ENCODE assay signal across 13 cellular contexts in genomic region chr7:38229386-38229785, GRCh38. TPM values are rescaled to one million over a fixed set of nuclear protein-coding genes. Genes with fewer than 3 reads are reported as not detected.
DNase-seq lines count a peak whose midpoint lies in the region; ATAC-seq and TF ChIP-seq lines count a peak whose summit lies in the region.
"Had no signal": no experiment of that assay in that cellular context is flagged by ENCODE, and none has a peak within 500 bp of the region (broad histone marks: within the 10 kb centered on the region; RNA-seq: fewer than 3 reads in every experiment).

No MANE protein-coding gene starts in this region.

- TF ChIP-seq POLR2A in transverse colon (IDR thresholded peaks at IDR 0.05), result no peak

- H3K4me3 ChIP-seq in HL-60 (replicated peaks; ENCODE audit: insufficient read depth, low read length), result no peak overlapping the region
- no peak overlapping the region for H3K4me3 ChIP-seq in transverse colon
- H3K4me3 ChIP-seq: K562 had no signal

- no peaks in the 10 kb centered on the region for H3K27me3 ChIP-seq in HL-60 (ENCODE audit: insufficient read depth, poor library complexity, severe bottlenecking)
- no peaks in the 10 kb centered on the region for H3K27me3 ChIP-seq in transverse colon

- ATAC-seq in HG03039 (IDR thresholded peaks at IDR 0.05; ENCODE audit: unreplicated experiment), result no peak
- ATAC-seq: K562 had no signal

- peaks cover 0 to 22% (median 5%) of the 10 kb centered on the region in 4 donors for H3K36me3 ChIP-seq in transverse colon

- in situ Hi-C loops in transverse colon (cut with MboI; ENCODE audit: low pct_ligation_motif_present in 1 of 4, low pct_unique_long_range_greater_than_20kb in 1 of 4, low sequenced_read_pairs in 3 of 4), result loop anchor here in 1 of 4 donors (10.0 kb wide), 1 partner anchor 315 kb away; the partner anchor contains the start of gene SFRP4

- no peaks in the 10 kb centered on the region for H3K4me1 ChIP-seq in transverse colon

- peak; percentile 37 for DNase-seq in AG20443 (ENCODE audit: low spot score)
- DNase-seq in HL-60 (ENCODE audit: low read depth in 1 of 2, low spot score in 1 of 2), result no peak
- DNase-seq in activated gamma-delta T cell treated with anti-CD3 and anti-CD28 coated beads, Interleukin-2, amount 50 U/mL, for 16 hours (ENCODE audit: low read depth), result peak; percentile 39
- DNase-seq in kidney tubule cell (ENCODE audit: low spot score), result peak; percentile 40
- no peak for DNase-seq in transverse colon
- no peak for DNase-seq in NCI-H2171 (lab: John Stamatoyannopoulos, UW)
- DNase-seq in Ammon's horn (ENCODE audit: low spot score), result no peak
- DNase-seq: activated CD4-positive, alpha-beta T cell treated with anti-CD3 and anti-CD28 coated beads, Interleukin-2, amount 50 U/mL, for 4 hours; activated naive CD4-positive, alpha-beta T cell; retina had no signal

- no peak for TF ChIP-seq CTCF in HL-60 (IDR thresholded peaks at IDR 0.05; ENCODE audit: insufficient read depth, low read length)
- TF ChIP-seq CTCF in transverse colon (IDR thresholded peaks at IDR 0.05), result no peak

- H3K27ac ChIP-seq in HL-60 (replicated peaks), result peak overlapping the region; percentile 92
- no peak overlapping the region for H3K27ac ChIP-seq in transverse colon
- H3K27ac ChIP-seq: C4-2B had no signal

- no peak for TF ChIP-seq EP300 in transverse colon (IDR thresholded peaks at IDR 0.05; ENCODE audit: low read depth)

- 93 to 94% methylated on average over 3 to 6 of the region's 6 CpGs for WGBS in transverse colon (ENCODE audit: low coverage in 1 of 2), 2 donors

- H3K9me3 ChIP-seq in transverse colon, result no peaks in the 10 kb centered on the region

- intact Hi-C loops in transverse colon (cut with DNase I; ENCODE audit: low total_unique reads), result no loop called here

RNA-seq across cellular contexts. Expression of gene STARD3NL, which starts 51.3 kb away (rescaled TPM):
- total RNA-seq in transverse colon, result 10 to 100 TPM in 3 of 4 donors, 1 to 10 TPM in 1; 2.6 to 41.4 (median 28.6) TPM

Comparison
In these comparisons a context has a peak if more than half of its experiments do, and no peak if none do; other contexts are left out.
1. DNase-seq: peak in AG20443 (single experiment), activated gamma-delta T cell treated with anti-CD3 and anti-CD28 coated beads, Interleukin-2, amount 50 U/mL, for 16 hours (single experiment) and kidney tubule cell (single experiment); none in HL-60 (0 of 2), transverse colon (single experiment), NCI-H2171 (single experiment) and Ammon's horn (single experiment).